In genomic region chr11:65634140-65634436, GRCh38 we compare ENCODE assay signal across 1 cellular context.
TF ChIP-seq lines count a peak whose summit lies in the region.

No MANE protein-coding gene starts in this region.

TF ChIP-seq in K562, 482 proteins besides CTCF, POLR2A, EP300 and RAD21:
- 0 out of 2 replicates have a peak, but pooled peaks have one; percentile 4 for TF ChIP-seq POLR2G (IDR thresholded peaks at IDR 0.05; ENCODE audit: low read depth, low read length)
- no peak for TF ChIP-seq XRCC4 (IDR thresholded peaks at IDR 0.05; ENCODE audit: extremely low read depth, insufficient read depth, insufficient read length)
